ENCODE assay signal across 25 cellular contexts in the genomic region with DNA sequence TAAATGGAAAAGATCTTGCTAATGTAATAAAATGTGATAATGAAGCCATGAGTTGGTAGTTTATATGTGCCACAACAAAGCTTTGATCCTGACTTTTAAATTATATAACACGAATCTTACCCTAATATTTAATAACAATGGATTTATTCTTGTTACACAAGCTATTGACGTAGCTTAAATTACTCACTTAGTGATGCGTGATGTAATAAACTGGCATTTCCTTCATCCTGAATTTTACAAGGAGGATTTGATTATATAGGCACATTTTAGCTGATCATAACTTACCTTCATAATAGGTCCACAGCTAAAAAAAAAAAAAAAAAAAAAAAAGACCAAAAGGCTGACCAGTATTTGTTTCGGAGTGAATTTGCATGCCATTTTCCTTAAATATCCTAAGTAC.
"Had no signal": no experiment of that assay in that cellular context is flagged by ENCODE, and none has a peak within 500 bp of the region (broad histone marks: within the 10 kb centered on the region; RNA-seq: fewer than 3 reads in every experiment).

No MANE protein-coding gene starts in this region.

- H3K27ac Mint-ChIP-seq: activated naive CD8-positive, alpha-beta T cell treated with anti-CD3 and anti-CD28 coated beads for 36 hours; natural killer cell; T-helper 1 cell treated with Interleukin-12 subunit alpha and Interleukin-12 subunit beta and Interleukin-4 antibody, amounts not matched to agents 30 μg/mL and 1 μg/mL, for 36 hours had no signal

- DNase-seq: activated CD4-positive, alpha-beta T cell treated with anti-CD3 and anti-CD28 coated beads for 4 hours; activated CD4-positive, alpha-beta T cell treated with anti-CD3 and anti-CD28 coated beads, Interleukin-2, amount 50 U/mL, for 48 hours; activated CD4-positive, CD25-positive, alpha-beta regulatory T cell; activated naive CD4-positive, alpha-beta T cell treated with Interleukin-2 at 50 U/mL for 16 hours; activated naive CD8-positive, alpha-beta T cell treated with anti-CD3 and anti-CD28 coated beads for 36 hours; activated T-cell treated with anti-CD3 and anti-CD28 coated beads, Interleukin-2, amount 50 U/mL, for 48 hours; cerebellar nuclear complex; foreskin fibroblast; heart right ventricle; kidney; lower lobe of right lung; natural killer cell; psoas muscle; stimulated activated CD4-positive, alpha-beta T cell treated with anti-CD3 and anti-CD28 coated beads, Interleukin-12 subunit alpha, Interleukin-12 subunit beta, amount 100 ng/mL, for 4 hours; stimulated activated CD4-positive, alpha-beta T cell treated with anti-CD3 and anti-CD28 coated beads, Interleukin-4, amount 100 ng/mL, for 4 hours; stimulated activated naive CD8-positive, alpha-beta T cell treated with anti-CD3 and anti-CD28 coated beads, Interleukin-15, Interleukin-2, amounts not matched to agents 100 U/mL and 50 U/mL, for 24 hours; substantia nigra; T1000; tibial artery had no signal

- H3K4me3 Mint-ChIP-seq: activated naive CD8-positive, alpha-beta T cell treated with anti-CD3 and anti-CD28 coated beads for 36 hours; natural killer cell; T-helper 1 cell treated with Interleukin-12 subunit alpha and Interleukin-12 subunit beta and Interleukin-4 antibody, amounts not matched to agents 30 μg/mL and 1 μg/mL, for 36 hours had no signal

- H3K9me3 Mint-ChIP-seq: activated naive CD8-positive, alpha-beta T cell treated with anti-CD3 and anti-CD28 coated beads for 36 hours; T-helper 1 cell treated with Interleukin-12 subunit alpha and Interleukin-12 subunit beta and Interleukin-4 antibody, amounts not matched to agents 30 μg/mL and 1 μg/mL, for 36 hours had no signal

- H3K4me1 ChIP-seq: heart right ventricle, lower lobe of right lung, psoas muscle, right atrium auricular region had no signal

- H3K9me3 ChIP-seq: lower lobe of right lung, psoas muscle, right atrium auricular region, tibial artery had no signal

- H3K4me3 ChIP-seq: coronary artery, heart right ventricle, lower lobe of right lung, psoas muscle, right atrium auricular region, tibial artery had no signal

- FAIRE-seq: astrocyte, kidney, urothelium cell line had no signal

- H3K36me3 Mint-ChIP-seq: activated naive CD8-positive, alpha-beta T cell treated with anti-CD3 and anti-CD28 coated beads for 36 hours; natural killer cell had no signal

- H3K27ac ChIP-seq: coronary artery, heart right ventricle, lower lobe of right lung, psoas muscle, right atrium auricular region, tibial artery had no signal

- H3K27me3 Mint-ChIP-seq: activated naive CD8-positive, alpha-beta T cell treated with anti-CD3 and anti-CD28 coated beads for 36 hours had no signal

- H3K27me3 ChIP-seq: heart right ventricle, right atrium auricular region, tibial artery had no signal

- ATAC-seq: heart right ventricle; left lobe of liver; lower lobe of right lung; natural killer cell; psoas muscle; stimulated activated naive CD8-positive, alpha-beta T cell treated with anti-CD3 and anti-CD28 coated beads, Interleukin-15, Interleukin-2, amounts not matched to agents 100 U/mL and 50 U/mL, for 24 hours had no signal

- H3K36me3 ChIP-seq: heart right ventricle, lower lobe of right lung, right atrium auricular region, tibial artery had no signal
